12 cellular contexts compared by ENCODE assay signal in genomic region chr5:111775224-111775623, GRCh38. TPM values are rescaled to one million over a fixed set of nuclear protein-coding genes. Genes with fewer than 3 reads are reported as not detected.
DNase-seq lines count a peak whose midpoint lies in the region; ATAC-seq and TF ChIP-seq lines count a peak whose summit lies in the region.
"Had no signal": no experiment of that assay in that cellular context is flagged by ENCODE, and none has a peak within 500 bp of the region (broad histone marks: within the 10 kb centered on the region; RNA-seq: fewer than 3 reads in every experiment).

No MANE protein-coding gene starts in this region.

- no peaks in the 10 kb centered on the region for H3K79me1 ChIP-seq in IMR-90 (ENCODE audit: low read depth in 1 of 2, low read length in 2 of 2)

- peaks cover 3% of the 10 kb centered on the region for H3K4me1 ChIP-seq in IMR-90 (ENCODE audit: control insufficient read depth, insufficient read depth, low read length)
- H3K4me1 ChIP-seq in tibial artery: peaks cover 0 to 35% (median 14%) of the 10 kb centered on the region in 4 donors

- no peak overlapping the region for H3K56ac ChIP-seq in IMR-90 (ENCODE audit: extremely low read depth, insufficient read depth, low read length)

- H3K27me3 ChIP-seq in IMR-90 (ENCODE audit: control insufficient read depth, insufficient read depth, low read length) (no peaks in the 10 kb centered on the region), tibial artery (no peaks in the 10 kb centered on the region)
- H3K27me3 ChIP-seq: heart left ventricle had no signal

- H4K5ac ChIP-seq in IMR-90 (ENCODE audit: low read depth, low read length): no peak overlapping the region

- H2AK9ac ChIP-seq in IMR-90 (replicated peaks; ENCODE audit: low read depth, low read length, poor library complexity): no peak overlapping the region

- H2BK120ac ChIP-seq in IMR-90 (ENCODE audit: low read depth, low read length): peak overlapping the region; percentile 46; the same call in 1 of the 2 replicates

- H2AFZ ChIP-seq in IMR-90 (replicated peaks; ENCODE audit: low read length, poor library complexity): no peak overlapping the region

- H3K18ac ChIP-seq in IMR-90 (ENCODE audit: low read depth, low read length): no peak overlapping the region

- peak overlapping the region; percentile 18; the same call in 1 of the 3 replicates for H2BK15ac ChIP-seq in IMR-90 (ENCODE audit: low read depth, low read length)

- H3K9ac ChIP-seq in IMR-90 (ENCODE audit: low read depth, low read length): no peak overlapping the region

- no peak overlapping the region for H2BK20ac ChIP-seq in IMR-90 (ENCODE audit: low read depth, low read length)

- no peak overlapping the region for H2AK5ac ChIP-seq in IMR-90 (ENCODE audit: low read depth, low read length)

- peak; percentile 64 for DNase-seq in IMR-90
- DNase-seq in RPMI7951 (ENCODE audit: low read depth): peak; percentile 59
- DNase-seq in fibroblast of peridontal ligament (ENCODE audit: extremely low read depth): peak; percentile 76
- DNase-seq in tibial artery: no peak
- DNase-seq in activated naive CD4-positive, alpha-beta T cell treated with anti-CD3 and anti-CD28 coated beads, Interleukin-2, amount 50 U/mL, for 16 hours: no peak
- DNase-seq in anterior cingulate cortex (lab: John Stamatoyannopoulos, UW): no peak
- DNase-seq in DMS53 (lab: John Stamatoyannopoulos, UW): no peak
- DNase-seq: CD4-positive, alpha-beta memory T cell; effector CD4-positive, alpha-beta T cell; natural killer cell had no signal

- peak overlapping the region; percentile 33 for H3K14ac ChIP-seq in IMR-90 (replicated peaks; ENCODE audit: low read depth, low read length)

- no peaks in the 10 kb centered on the region for H3K36me3 ChIP-seq in IMR-90 (ENCODE audit: control insufficient read depth, insufficient read depth, low read length)
- H3K36me3 ChIP-seq in tibial artery: no peaks in the 10 kb centered on the region
- H3K36me3 ChIP-seq: heart left ventricle had no signal

- no peak overlapping the region for H4K91ac ChIP-seq in IMR-90 (ENCODE audit: insufficient read depth, low read depth, low read length)

- no peak overlapping the region for H2BK5ac ChIP-seq in IMR-90 (ENCODE audit: low read depth, low read length, poor library complexity, severe bottlenecking)

- CTCF ChIA-PET in IMR-90 (lab: Yijun Ruan, JAX): no interaction called here

- no peak overlapping the region for H3K4me2 ChIP-seq in IMR-90 (ENCODE audit: low read depth, low read length)

- H3K4me3 ChIP-seq in IMR-90 (ENCODE audit: insufficient read depth, low read depth, low read length): no peak overlapping the region
- no peak overlapping the region for H3K4me3 ChIP-seq in tibial artery
- H3K4me3 ChIP-seq: heart left ventricle had no signal

- H3K23ac ChIP-seq in IMR-90 (ENCODE audit: low read depth, low read length): no peak overlapping the region

- TF ChIP-seq CTCF in IMR-90 (conservative IDR thresholded peaks at IDR 0.05; ENCODE audit: low read depth, low read length) (no peak), tibial artery (IDR thresholded peaks at IDR 0.05) (no peak)

- H3K9me3 ChIP-seq in IMR-90 (ENCODE audit: control insufficient read depth, insufficient read depth, low read length) (no peaks in the 10 kb centered on the region), tibial artery (no peaks in the 10 kb centered on the region)
- H3K9me3 ChIP-seq: heart left ventricle had no signal

- TF ChIP-seq POLR2A in IMR-90 (IDR thresholded peaks at IDR 0.05; ENCODE audit: low read depth, low read length): no peak

- no TSS peak for BruUV-seq in IMR-90 (replicated peaks; lab: Mats Ljungman, UMichigan)

- POLR2A ChIA-PET in IMR-90 (lab: Charles Lee; ENCODE audit: unreplicated experiment): no interaction called here

- dilution Hi-C loops in IMR-90 (cut with HindIII; ENCODE audit: low sequenced_read_pairs, unreplicated experiment): no loop called here

- no CpG with 5 or more reads among the region's 2 CpGs for WGBS in IMR-90 (ENCODE audit: extremely low coverage in 2 of 2, insufficient read length in 1 of 2), 2 experiments

- H4K8ac ChIP-seq in IMR-90 (ENCODE audit: low read depth in 2 of 2, low read length in 2 of 2): no peak overlapping the region

- TF ChIP-seq RAD21 in IMR-90 (IDR thresholded peaks at IDR 0.05; ENCODE audit: low read length): no peak

- peak; percentile 66 for ATAC-seq in IMR-90 (ENCODE audit: low read depth)
- ATAC-seq: heart left ventricle, natural killer cell had no signal

- no peaks in the 10 kb centered on the region for H3K9me1 ChIP-seq in IMR-90 (ENCODE audit: insufficient read depth, low read length)

- intact Hi-C loops in IMR-90 (cut with micrococcal nuclease): no loop called here
- intact Hi-C loops in tibial artery (cut with DNase I; ENCODE audit: low total_unique reads): no loop called here

- peak overlapping the region; percentile 77 for H3K4ac ChIP-seq in IMR-90 (ENCODE audit: low read depth, low read length)

- H4K20me1 ChIP-seq in IMR-90 (ENCODE audit: insufficient read depth, low read length): no peaks in the 10 kb centered on the region

- H3K27ac ChIP-seq in IMR-90 (ENCODE audit: insufficient read depth, low read length) (no peak overlapping the region), tibial artery (peak overlapping the region; percentile 9 to 64)
- H3K27ac ChIP-seq: heart left ventricle, VCaP had no signal

- in situ Hi-C loops in IMR-90 (cut with MboI; ENCODE audit: low sequenced_read_pairs): no loop called here

TF ChIP-seq in IMR-90, 13 proteins besides CTCF, POLR2A, EP300 and RAD21:
- TF ChIP-seq FOS (IDR thresholded peaks at IDR 0.05; ENCODE audit: low read depth, low read length) (no peak), ELK1 (IDR thresholded peaks at IDR 0.05; ENCODE audit: borderline replicate concordance, low read depth, low read length) (no peak), RFX5 (IDR thresholded peaks at IDR 0.05; ENCODE audit: low read depth, low read length) (no peak), CEBPB (IDR thresholded peaks at IDR 0.05; ENCODE audit: low read depth, low read length) (peak; percentile 12; the same call in 1 of the 2 replicates), NFE2L2 (IDR thresholded peaks at IDR 0.05; ENCODE audit: low read depth, low read length) (no peak)
- TF ChIP-seq, protein P1, sequence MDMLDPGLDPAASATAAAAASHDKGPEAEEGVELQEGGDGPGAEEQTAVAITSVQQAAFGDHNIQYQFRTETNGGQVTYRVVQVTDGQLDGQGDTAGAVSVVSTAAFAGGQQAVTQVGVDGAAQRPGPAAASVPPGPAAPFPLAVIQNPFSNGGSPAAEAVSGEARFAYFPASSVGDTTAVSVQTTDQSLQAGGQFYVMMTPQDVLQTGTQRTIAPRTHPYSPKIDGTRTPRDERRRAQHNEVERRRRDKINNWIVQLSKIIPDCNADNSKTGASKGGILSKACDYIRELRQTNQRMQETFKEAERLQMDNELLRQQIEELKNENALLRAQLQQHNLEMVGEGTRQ (IDR thresholded peaks at IDR 0.05; ENCODE audit: low read depth, low read length): 0 out of 2 replicates have a peak, but pooled peaks have one; percentile 8

RNA-seq across cellular contexts. Expression of gene NREP, which starts 18.2 kb away (rescaled TPM):
- 178 and 234 TPM in 2 replicates for total RNA-seq in IMR-90 (2012; rRNA removed)
- polyA plus RNA-seq in IMR-90 (2012; rRNA removed): 246 and 277 TPM in 2 replicates
- 42.7 and 48.6 TPM in 2 replicates for polyA plus RNA-seq in IMR-90 (2012; cell fraction: cytosol; rRNA removed)
- polyA plus RNA-seq in IMR-90 (2012; cell fraction: nucleus; rRNA removed; ENCODE audit: low replicate concordance): 62.1 and 406 TPM in 2 replicates
- 193 and 228 TPM in 2 replicates for total RNA-seq in RPMI7951 (2014; rRNA removed; shearing (Covaris generic))

Comparison
In these comparisons a context has a peak if more than half of its experiments do, and no peak if none do; other contexts are left out.
1. DNase-seq: peak in IMR-90 (single experiment), RPMI7951 (single experiment) and fibroblast of peridontal ligament (single experiment); none in tibial artery (0 of 2), activated naive CD4-positive, alpha-beta T cell treated with anti-CD3 and anti-CD28 coated beads, Interleukin-2, amount 50 U/mL, for 16 hours (single experiment), anterior cingulate cortex (0 of 58) and DMS53 (single experiment).